ENCODE assay signal across 13 cellular contexts in genomic region chr13:110109140-110109783, GRCh38.
A peak's percentile ranks its signal among the peaks of the same experiment; 100 is the strongest.
DNase-seq lines count a peak whose midpoint lies in the region; ATAC-seq and TF ChIP-seq lines count a peak whose summit lies in the region.
"Had no signal": no experiment of that assay in that cellular context is flagged by ENCODE, and none has a peak within 500 bp of the region (broad histone marks: within the 10 kb centered on the region; RNA-seq: fewer than 3 reads in every experiment).

No MANE protein-coding gene starts in this region.

- no peak overlapping the region for H3K18ac ChIP-seq in neuronal stem cell (ENCODE audit: low read length)

- H3K4me1 ChIP-seq in right atrium auricular region, result peaks cover 0 to 48% of the 10 kb centered on the region in 2 donors
- peaks cover 9% of the 10 kb centered on the region in 2 donors for H3K4me1 ChIP-seq in neuronal stem cell (ENCODE audit: control insufficient read depth in 2 of 2, insufficient read depth in 1 of 2, low read depth in 1 of 2, low read length in 2 of 2)

- peak overlapping the region; percentile 61 to 84 for H3K27ac ChIP-seq in right atrium auricular region
- H3K27ac ChIP-seq in dorsolateral prefrontal cortex, result peak overlapping the region in 36 of 59 donors; percentile 7 to 76 (median 48)
- H3K27ac ChIP-seq in neuronal stem cell (replicated peaks; ENCODE audit: low read length), result no peak overlapping the region
- H3K27ac ChIP-seq: body of pancreas had no signal

- H3K36me3 ChIP-seq in right atrium auricular region (no peaks in the 10 kb centered on the region), neuronal stem cell (replicated peaks in 1 of 2; ENCODE audit: control insufficient read depth in 2 of 2, insufficient read depth in 2 of 2, low read length in 2 of 2) (peaks cover 0 to 3% of the 10 kb centered on the region in 2 donors)

- H3K79me1 ChIP-seq in neuronal stem cell (ENCODE audit: low read depth, low read length), result no peaks in the 10 kb centered on the region

- H3K4me3 ChIP-seq in right atrium auricular region, result no peak overlapping the region
- H3K4me3 ChIP-seq in dorsolateral prefrontal cortex, result peak overlapping the region in 2 of 59 donors; percentile 7 to 13
- no peak overlapping the region for H3K4me3 ChIP-seq in neuronal stem cell (ENCODE audit: low read length in 2 of 2)
- H3K4me3 ChIP-seq: body of pancreas had no signal

- H2AFZ ChIP-seq in neuronal stem cell (ENCODE audit: low read length), result peak overlapping the region; percentile 42

- H3K9ac ChIP-seq in neuronal stem cell (ENCODE audit: low read depth, low read length, poor library complexity), result no peak overlapping the region

- H2AK5ac ChIP-seq in neuronal stem cell (ENCODE audit: low read depth, low read length), result no peak overlapping the region

- WGBS in neuronal stem cell (ENCODE audit: extremely low coverage in 2 of 2, insufficient read length in 2 of 2, insufficient replicate concordance in 1 of 2), 2 donors, result no CpG with 5 or more reads among the region's 10 CpGs

- no peak overlapping the region for H2BK12ac ChIP-seq in neuronal stem cell (ENCODE audit: low read length)

- H2BK15ac ChIP-seq in neuronal stem cell (ENCODE audit: low read length), result no peak overlapping the region

- H3K27me3 ChIP-seq in right atrium auricular region (no peaks in the 10 kb centered on the region), dorsolateral prefrontal cortex (no peaks in the 10 kb centered on the region), neuronal stem cell (ENCODE audit: control insufficient read depth in 3 of 3, insufficient read depth in 3 of 3, low read depth in 1 of 3, low read length in 3 of 3) (no peaks in the 10 kb centered on the region)
- H3K27me3 ChIP-seq: body of pancreas had no signal

- no peak overlapping the region for H2BK120ac ChIP-seq in neuronal stem cell (ENCODE audit: low read depth, low read length)

- no peak overlapping the region for H3K14ac ChIP-seq in neuronal stem cell (ENCODE audit: low read length)

- H2BK5ac ChIP-seq in neuronal stem cell (ENCODE audit: low read length), result no peak overlapping the region

- H3K4me2 ChIP-seq in neuronal stem cell (ENCODE audit: insufficient read depth, low read length, poor library complexity, severe bottlenecking), result no peak overlapping the region

- intact Hi-C loops in Right ventricle myocardium inferior (cut with DNase I), result loop anchor here (2.0 to 10.0 kb wide), 9 partner anchors 28 to 1147 kb away; partner anchors contain the start of gene IRS2
- intact Hi-C loops in dorsolateral prefrontal cortex (cut with DNase I), result loop anchor here (5.0 to 10.0 kb wide), 3 partner anchors 322 to 1147 kb away; partner anchors contain the start of gene IRS2 (in 2 of the 2)

- H3K9me3 ChIP-seq in right atrium auricular region (no peaks in the 10 kb centered on the region), neuronal stem cell (replicated peaks in 1 of 2; ENCODE audit: control insufficient read depth in 2 of 2, insufficient read depth in 1 of 2, low read depth in 1 of 2, low read length in 2 of 2) (peaks cover 0 to 2% of the 10 kb centered on the region in 2 donors)
- H3K9me3 ChIP-seq: body of pancreas had no signal

- no peak overlapping the region for H3K23ac ChIP-seq in neuronal stem cell (ENCODE audit: low read depth, low read length, poor library complexity)

- no peak for ATAC-seq in Right ventricle myocardium inferior
- ATAC-seq in HG02763 (IDR thresholded peaks at IDR 0.05; ENCODE audit: unreplicated experiment), result no peak
- ATAC-seq in HG03045 (IDR thresholded peaks at IDR 0.05; ENCODE audit: unreplicated experiment), result no peak

- no peak overlapping the region for H4K91ac ChIP-seq in neuronal stem cell (ENCODE audit: low read depth, low read length, poor library complexity)

- H3K4ac ChIP-seq in neuronal stem cell (ENCODE audit: low read length), result no peak overlapping the region

- peak in 1 of 2 donors; percentile 11 for TF ChIP-seq CTCF in right atrium auricular region (IDR thresholded peaks at IDR 0.05)
- TF ChIP-seq CTCF in dorsolateral prefrontal cortex (IDR thresholded peaks at IDR 0.05 in 54 of 56, conservative IDR thresholded peaks at IDR 0.05 in 2 of 56; ENCODE audit: low read depth in 1 of 56, partially characterized antibody in 56 of 56), result peak in 8 of 56 donors; percentile 0 to 59 (median 11)

- DNase-seq in right atrium auricular region (ENCODE audit: low spot score) (no peak), Right ventricle myocardium inferior (ENCODE audit: missing footprints) (no peak), dorsolateral prefrontal cortex (no peak), neuronal stem cell (ENCODE audit: low spot score) (no peak)
- DNase-seq in stimulated activated CD4-positive, alpha-beta T cell treated with anti-CD3 and anti-CD28 coated beads, Interleukin-2, amount 100 ng/mL, for 24 hours, result no peak
- DNase-seq in activated CD4-positive, alpha-beta T cell treated with anti-CD3 and anti-CD28 coated beads, Interleukin-2, amount 50 U/mL, for 4 hours, result no peak
- DNase-seq: effector memory CD4-positive, alpha-beta T cell; kidney; SIG-M5; stimulated activated naive CD4-positive, alpha-beta T cell treated with Interleukin-2 at 50 U/mL for 16 hours had no signal

- no peak overlapping the region for H4K8ac ChIP-seq in neuronal stem cell (ENCODE audit: low read depth, low read length)
